ENCODE assay signal across 24 cellular contexts in genomic region chr13:61486496-61486895, GRCh38.
"Had no signal": no experiment of that assay in that cellular context is flagged by ENCODE, and none has a peak within 500 bp of the region (broad histone marks: within the 10 kb centered on the region; RNA-seq: fewer than 3 reads in every experiment).

No MANE protein-coding gene starts in this region.

- H3K4me3 ChIP-seq: dorsolateral prefrontal cortex, gastrocnemius medialis, left lung, neural progenitor cell, pancreas, right atrium auricular region, smooth muscle cell, suprapubic skin, transverse colon, vagina had no signal

- H3K27ac Mint-ChIP-seq: naive thymus-derived CD4-positive, alpha-beta T cell; nephron; neural progenitor cell; progenitor cell of endocrine pancreas; stimulated activated effector memory CD8-positive, alpha-beta T cell treated with anti-CD3 and anti-CD28 coated beads, Interleukin-12 subunit alpha, Interleukin-12 subunit beta, amount 100 ng/mL, for 72 hours; stimulated activated naive CD8-positive, alpha-beta T cell treated with anti-CD3 and anti-CD28 coated beads, Interleukin-15, Interleukin-2, amounts not matched to agents 100 ng/mL and 50 ng/mL, for 24 hours had no signal

- DNase-seq: dorsolateral prefrontal cortex; effector CD4-positive, alpha-beta T cell; foreskin fibroblast; gastrocnemius medialis; head of caudate nucleus; left cardiac atrium; mesenchymal stem cell; midbrain; naive thymus-derived CD4-positive, alpha-beta T cell; occipital lobe; pancreas; stimulated activated CD4-positive, alpha-beta T cell treated with anti-CD3 and anti-CD28 coated beads, Interleukin-2, amount 100 ng/mL, for 24 hours; stimulated activated CD4-positive, alpha-beta T cell treated with anti-CD3 and anti-CD28 coated beads, Interleukin-4, amount 100 ng/mL, for 24 hours; transverse colon had no signal

- H3K36me3 Mint-ChIP-seq: naive thymus-derived CD4-positive, alpha-beta T cell; neural progenitor cell; stimulated activated effector memory CD8-positive, alpha-beta T cell treated with anti-CD3 and anti-CD28 coated beads, Interleukin-12 subunit alpha, Interleukin-12 subunit beta, amount 100 ng/mL, for 72 hours had no signal

- H3K4me2 ChIP-seq: neural progenitor cell, smooth muscle cell had no signal

- H3K36me3 ChIP-seq: gastrocnemius medialis, left lung, neural progenitor cell, pancreas, right atrium auricular region, suprapubic skin, transverse colon, vagina had no signal

- H2AFZ ChIP-seq: neural progenitor cell had no signal

- H3K4me3 Mint-ChIP-seq: naive thymus-derived CD4-positive, alpha-beta T cell; nephron; neural progenitor cell; stimulated activated effector memory CD8-positive, alpha-beta T cell treated with anti-CD3 and anti-CD28 coated beads, Interleukin-12 subunit alpha, Interleukin-12 subunit beta, amount 100 ng/mL, for 72 hours; stimulated activated naive CD8-positive, alpha-beta T cell treated with anti-CD3 and anti-CD28 coated beads, Interleukin-15, Interleukin-2, amounts not matched to agents 100 ng/mL and 50 ng/mL, for 24 hours had no signal

- H3K27me3 Mint-ChIP-seq: naive thymus-derived CD4-positive, alpha-beta T cell; progenitor cell of endocrine pancreas; stimulated activated naive CD8-positive, alpha-beta T cell treated with anti-CD3 and anti-CD28 coated beads, Interleukin-15, Interleukin-2, amounts not matched to agents 100 ng/mL and 50 ng/mL, for 24 hours had no signal

- H3K9me3 ChIP-seq: gastrocnemius medialis, pancreas, right atrium auricular region, suprapubic skin, transverse colon, vagina had no signal

- H3K27ac ChIP-seq: dorsolateral prefrontal cortex, gastrocnemius medialis, left lung, neural progenitor cell, pancreas, right atrium auricular region, suprapubic skin, transverse colon, vagina had no signal

- H3K9ac ChIP-seq: neural progenitor cell had no signal

- H3K4me1 ChIP-seq: gastrocnemius medialis, left lung, neural progenitor cell, pancreas, right atrium auricular region, suprapubic skin, transverse colon, vagina had no signal

- H3K9me3 Mint-ChIP-seq: nephron; neural progenitor cell; stimulated activated naive CD8-positive, alpha-beta T cell treated with anti-CD3 and anti-CD28 coated beads, Interleukin-15, Interleukin-2, amounts not matched to agents 100 ng/mL and 50 ng/mL, for 24 hours had no signal

- H3K4me1 Mint-ChIP-seq: naive thymus-derived CD4-positive, alpha-beta T cell; nephron; neural progenitor cell; stimulated activated effector memory CD8-positive, alpha-beta T cell treated with anti-CD3 and anti-CD28 coated beads, Interleukin-12 subunit alpha, Interleukin-12 subunit beta, amount 100 ng/mL, for 72 hours had no signal

- H3K27me3 ChIP-seq: gastrocnemius medialis, left lung, neural progenitor cell, pancreas, right atrium auricular region, suprapubic skin, transverse colon, vagina had no signal
